In genomic region chr1:58154256-58154655, GRCh38 we compare ENCODE assay signal across 8 cellular contexts.
"Had no signal": no experiment of that assay in that cellular context is flagged by ENCODE, and none has a peak within 500 bp of the region (broad histone marks: within the 10 kb centered on the region; RNA-seq: fewer than 3 reads in every experiment).

No MANE protein-coding gene starts in this region.

- H3K36me3 Mint-ChIP-seq: IgD-negative memory B cell had no signal

- DNase-seq: IMR-90, KBM-7, KG1 had no signal

- H3K4me1 Mint-ChIP-seq: IgD-negative memory B cell had no signal

- H3K9ac ChIP-seq: KMS-11 had no signal

- ATAC-seq: HepG2 had no signal

- FAIRE-seq: HepG2, HTR-8/SVneo had no signal

- H3K27ac Mint-ChIP-seq: IgD-negative memory B cell had no signal

- H3K4me3 Mint-ChIP-seq: IgD-negative memory B cell had no signal

- H3K27ac ChIP-seq: HL-60, KMS-11 had no signal

- H3K4me2 ChIP-seq: KMS-11 had no signal
